ENCODE assay signal across 2 cellular contexts in genomic region chr7:22460363-22460988, GRCh38.
TF ChIP-seq lines count a peak whose summit lies in the region.

No MANE protein-coding gene starts in this region.

TF ChIP-seq in SK-N-SH treated with all-trans-retinoic acid at 6 μM for 48 hours, 23 proteins besides CTCF, POLR2A, EP300 and RAD21 (continued from another document):
- TF ChIP-seq POU6F1 (CRISPR knock-in tag; IDR thresholded peaks at IDR 0.05; ENCODE audit: borderline replicate concordance, low read depth) (no peak), ZNF565 (CRISPR knock-in tag; conservative IDR thresholded peaks at IDR 0.05; ENCODE audit: low read depth) (no peak), CREB5 (CRISPR knock-in tag; IDR thresholded peaks at IDR 0.05; ENCODE audit: low read depth) (no peak), ZFP30 (CRISPR knock-in tag; IDR thresholded peaks at IDR 0.05) (no peak), OSR1 (CRISPR knock-in tag; IDR thresholded peaks at IDR 0.05) (no peak), PATZ1 (CRISPR knock-in tag; IDR thresholded peaks at IDR 0.05; ENCODE audit: borderline replicate concordance) (no peak), ZFP3 (CRISPR knock-in tag; IDR thresholded peaks at IDR 0.05) (no peak), ZNF8 (CRISPR knock-in tag; IDR thresholded peaks at IDR 0.05) (no peak), SNAI2 (CRISPR knock-in tag; IDR thresholded peaks at IDR 0.05) (no peak), TOX (CRISPR knock-in tag; IDR thresholded peaks at IDR 0.05; ENCODE audit: borderline replicate concordance) (no peak), TSHZ2 (CRISPR knock-in tag; IDR thresholded peaks at IDR 0.05) (no peak), GLIS3 (CRISPR knock-in tag; IDR thresholded peaks at IDR 0.05) (no peak), ZC3H10 (CRISPR knock-in tag; IDR thresholded peaks at IDR 0.05) (no peak), CSRNP3 (CRISPR knock-in tag; IDR thresholded peaks at IDR 0.05) (no peak)

TF ChIP-seq in SK-N-SH, 30 proteins besides CTCF, POLR2A, EP300 and RAD21 (continued from another document):
- TF ChIP-seq SMC3 (IDR thresholded peaks at IDR 0.05; ENCODE audit: low read depth, low read length) (no peak), POLR2AphosphoS5 (IDR thresholded peaks at IDR 0.05; ENCODE audit: low read depth, low read length) (no peak), GABPA (IDR thresholded peaks at IDR 0.05; ENCODE audit: low read depth) (no peak), TCF12 (IDR thresholded peaks at IDR 0.05) (no peak), FOXJ3 (CRISPR knock-in tag; IDR thresholded peaks at IDR 0.05) (no peak), JUND (IDR thresholded peaks at IDR 0.05) (no peak), USF1 (IDR thresholded peaks at IDR 0.05; ENCODE audit: borderline replicate concordance, low read depth) (no peak), EZH2phosphoT487 (IDR thresholded peaks at IDR 0.05; ENCODE audit: borderline replicate concordance, low read depth) (no peak), PBX3 (IDR thresholded peaks at IDR 0.05) (no peak), FOSL2 (IDR thresholded peaks at IDR 0.05; ENCODE audit: borderline replicate concordance, low read depth) (no peak), TAF1 (IDR thresholded peaks at IDR 0.05; ENCODE audit: borderline replicate concordance, low read depth, low read length) (no peak), RFX5 (IDR thresholded peaks at IDR 0.05; ENCODE audit: low read length) (no peak), CHD2 (IDR thresholded peaks at IDR 0.05; ENCODE audit: low read length, partially characterized antibody) (no peak), ELF1 (IDR thresholded peaks at IDR 0.05) (no peak), YY1 (IDR thresholded peaks at IDR 0.05; ENCODE audit: low read depth) (no peak), FOXM1 (IDR thresholded peaks at IDR 0.05; ENCODE audit: low read depth) (no peak)
TF ChIP-seq in SK-N-SH: peak in this region for 0.
